27 cellular contexts compared by ENCODE assay signal in genomic region chr11:14589421-14589820, GRCh38.
"Had no signal": no experiment of that assay in that cellular context is flagged by ENCODE, and none has a peak within 500 bp of the region (broad histone marks: within the 10 kb centered on the region; RNA-seq: fewer than 3 reads in every experiment).

No MANE protein-coding gene starts in this region.

- H3K27me3 Mint-ChIP-seq: activated CD4-positive, alpha-beta memory T cell treated with anti-CD3 and anti-CD28 coated beads for 36 hours; activated CD4-positive, alpha-beta T cell treated with anti-CD3 and anti-CD28 coated beads for 36 hours; activated CD4-positive, alpha-beta T cell treated with anti-CD3 and anti-CD28 coated beads, Interleukin-2, amount 10 ng/mL, durations not matched to agents 24 days and 14 days; activated CD8-positive, alpha-beta memory T cell treated with anti-CD3 and anti-CD28 coated beads, Interleukin-2, amount 10 ng/mL, durations not matched to agents 7 days and 5 days; activated naive CD4-positive, alpha-beta T cell treated with anti-CD3 and anti-CD28 coated beads, Interleukin-2, amount 10 ng/mL, durations not matched to agents 7 days and 5 days; activated naive CD8-positive, alpha-beta T cell treated with anti-CD3 and anti-CD28 coated beads, Interleukin-2, amount 10 ng/mL, durations not matched to agents 7 days and 5 days; T-cell had no signal

- H3K9me3 Mint-ChIP-seq: activated CD4-positive, alpha-beta memory T cell treated with anti-CD3 and anti-CD28 coated beads for 36 hours had no signal

- ATAC-seq: activated CD4-positive, alpha-beta T cell treated with anti-CD3 and anti-CD28 coated beads for 36 hours; activated CD8-positive, alpha-beta memory T cell treated with anti-CD3 and anti-CD28 coated beads, Interleukin-2, amount 10 ng/mL, durations not matched to agents 7 days and 5 days; activated CD8-positive, alpha-beta T cell treated with anti-CD3 and anti-CD28 coated beads, Interleukin-2, amount 10 ng/mL, durations not matched to agents 7 days and 5 days; esophagus mucosa; gastrocnemius medialis; T-cell had no signal

- DNase-seq: activated CD4-positive, alpha-beta memory T cell treated with anti-CD3 and anti-CD28 coated beads for 36 hours; activated CD4-positive, alpha-beta T cell treated with anti-CD3 and anti-CD28 coated beads for 36 hours; activated CD4-positive, alpha-beta T cell treated with anti-CD3 and anti-CD28 coated beads, Interleukin-2, amount 10 ng/mL, durations not matched to agents 24 days and 14 days; activated CD4-positive, CD25-positive, alpha-beta regulatory T cell; activated CD4-positive, CD25-positive, alpha-beta regulatory T cell treated with anti-CD3 and anti-CD28 coated beads, Interleukin-2, amount 50 U/mL, for 72 hours; activated CD8-positive, alpha-beta memory T cell treated with anti-CD3 and anti-CD28 coated beads, Interleukin-2, amount 10 ng/mL, durations not matched to agents 7 days and 5 days; activated CD8-positive, alpha-beta memory T cell treated with anti-CD3 and anti-CD28 coated beads, Interleukin-2, amount 50 U/mL, for 4 hours; activated CD8-positive, alpha-beta T cell treated with anti-CD3 and anti-CD28 coated beads, Interleukin-2, amount 10 ng/mL, durations not matched to agents 7 days and 5 days; activated gamma-delta T cell; activated naive CD4-positive, alpha-beta T cell; activated naive CD4-positive, alpha-beta T cell treated with anti-CD3 and anti-CD28 coated beads, Interleukin-2, amount 10 ng/mL, durations not matched to agents 7 days and 5 days; activated naive CD8-positive, alpha-beta T cell treated with anti-CD3 and anti-CD28 coated beads, Interleukin-2, amount 10 ng/mL, durations not matched to agents 7 days and 5 days; activated T-cell treated with anti-CD3 and anti-CD28 coated beads, Interleukin-2, amount 50 U/mL, for 1 hour; activated T-cell treated with anti-CD3 and anti-CD28 coated beads, Interleukin-2, amount 50 U/mL, for 48 hours; central memory CD4-positive, alpha-beta T cell; cerebellar nuclear complex; colonic mucosa; effector CD8-positive, alpha-beta T cell; foreskin fibroblast; gastrocnemius medialis; head of caudate nucleus; SW 1271; T-cell had no signal

- H3K4me3 Mint-ChIP-seq: activated CD4-positive, alpha-beta memory T cell treated with anti-CD3 and anti-CD28 coated beads for 36 hours; activated CD4-positive, alpha-beta T cell treated with anti-CD3 and anti-CD28 coated beads for 36 hours; activated CD4-positive, alpha-beta T cell treated with anti-CD3 and anti-CD28 coated beads, Interleukin-2, amount 10 ng/mL, durations not matched to agents 24 days and 14 days; activated CD8-positive, alpha-beta memory T cell treated with anti-CD3 and anti-CD28 coated beads, Interleukin-2, amount 10 ng/mL, durations not matched to agents 7 days and 5 days; activated CD8-positive, alpha-beta T cell treated with anti-CD3 and anti-CD28 coated beads, Interleukin-2, amount 10 ng/mL, durations not matched to agents 7 days and 5 days; activated naive CD4-positive, alpha-beta T cell treated with anti-CD3 and anti-CD28 coated beads, Interleukin-2, amount 10 ng/mL, durations not matched to agents 7 days and 5 days; activated naive CD8-positive, alpha-beta T cell treated with anti-CD3 and anti-CD28 coated beads, Interleukin-2, amount 10 ng/mL, durations not matched to agents 7 days and 5 days; activated T-helper 1 cell treated with anti-CD3 and anti-CD28 coated beads, Interleukin-12 subunit alpha, Interleukin-12 subunit beta, Interleukin-2, Interleukin-4 antibody, amounts not matched to agents 30 ng/mL and 10 ng/mL and 1 ng/mL, durations not matched to agents 14 hours and 24 hours and 36 hours; brain; T-cell; T-helper 1 cell treated with Interleukin-12 subunit alpha and Interleukin-12 subunit beta and Interleukin-4 antibody, amounts not matched to agents 30 μg/mL and 1 μg/mL, for 36 hours had no signal

- H3K27ac Mint-ChIP-seq: activated CD4-positive, alpha-beta memory T cell treated with anti-CD3 and anti-CD28 coated beads for 36 hours; activated CD8-positive, alpha-beta memory T cell treated with anti-CD3 and anti-CD28 coated beads, Interleukin-2, amount 10 ng/mL, durations not matched to agents 7 days and 5 days; activated CD8-positive, alpha-beta T cell treated with anti-CD3 and anti-CD28 coated beads, Interleukin-2, amount 10 ng/mL, durations not matched to agents 7 days and 5 days; activated naive CD4-positive, alpha-beta T cell treated with anti-CD3 and anti-CD28 coated beads, Interleukin-2, amount 10 ng/mL, durations not matched to agents 7 days and 5 days; brain had no signal
